8 cellular contexts compared by ENCODE assay signal in the genomic region with DNA sequence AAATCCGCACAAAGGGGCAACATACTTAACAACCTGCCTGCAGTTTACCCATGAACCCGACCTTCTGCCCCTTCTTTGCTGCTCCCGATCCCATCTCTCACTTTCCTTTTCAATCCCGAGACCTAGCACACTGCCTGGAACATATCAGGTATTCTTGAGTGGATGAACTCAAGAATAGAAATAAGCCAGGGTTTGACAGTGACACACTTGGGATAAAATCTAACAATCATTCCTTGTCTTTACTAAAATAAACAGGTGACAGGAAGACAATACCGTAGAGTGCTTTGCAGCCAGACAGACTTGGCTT. TPM values are rescaled to one million over a fixed set of nuclear protein-coding genes. Genes with fewer than 3 reads are reported as not detected.
DNase-seq lines count a peak whose midpoint lies in the region; ATAC-seq and TF ChIP-seq lines count a peak whose summit lies in the region.

No MANE protein-coding gene starts in this region.

- peaks cover 3% of the 10 kb centered on the region for H3K27me3 Mint-ChIP-seq in GM23338 (ENCODE audit: insufficient read depth, low read depth, poor library complexity)

- ATAC-seq in GM23338 (no peak), gastroesophageal sphincter (no peak)

- no peak for TF ChIP-seq EP300 in gastroesophageal sphincter (IDR thresholded peaks at IDR 0.05)

- H3K4me1 Mint-ChIP-seq in GM23338 = peaks cover 17% of the 10 kb centered on the region

- H3K4me3 Mint-ChIP-seq in GM23338 = peak overlapping the region; percentile 97

- no peak for TF ChIP-seq POLR2A in gastroesophageal sphincter (IDR thresholded peaks at IDR 0.05)

- no peaks in the 10 kb centered on the region for H3K9me3 ChIP-seq in WERI-Rb-1 (ENCODE audit: severe bottlenecking)
- H3K9me3 ChIP-seq in gastroesophageal sphincter = no peaks in the 10 kb centered on the region
- H3K9me3 ChIP-seq in skeletal muscle satellite cell (replicated peaks; ENCODE audit: low read length) = no peaks in the 10 kb centered on the region

- H3K4me3 ChIP-seq in GM23338 (peak overlapping the region; percentile 55), WERI-Rb-1 (ENCODE audit: low read depth, low read length) (peak overlapping the region; percentile 80), gastroesophageal sphincter (peak overlapping the region; percentile 80 to 92), skeletal muscle satellite cell (ENCODE audit: low read length) (peak overlapping the region; percentile 87)

- no peaks in the 10 kb centered on the region for H3K9me2 ChIP-seq in GM23338 (ENCODE audit: insufficient read depth)

- H3K9ac ChIP-seq in skeletal muscle satellite cell (ENCODE audit: low read depth, low read length) = peak overlapping the region; percentile 91

- H3K4me2 ChIP-seq in GM23338 (peak overlapping the region; percentile 98), skeletal muscle satellite cell (ENCODE audit: low read length) (peak overlapping the region; percentile 85)

- no peak overlapping the region for H2AFZ ChIP-seq in GM23338

- 3 to 5% methylated on average over 5 of the region's 5 CpGs for WGBS in gastroesophageal sphincter (ENCODE audit: low coverage in 1 of 2), 2 donors

- H3K36me3 ChIP-seq in GM23338 (ENCODE audit: insufficient read depth) = 0 out of 2 replicates have a peak, but pooled peaks cover 12% of the 10 kb centered on the region
- H3K36me3 ChIP-seq in WERI-Rb-1 = peaks cover 43% of the 10 kb centered on the region
- H3K36me3 ChIP-seq in gastroesophageal sphincter = peaks cover 0 to 22% of the 10 kb centered on the region in 2 donors
- H3K36me3 ChIP-seq in skeletal muscle satellite cell (ENCODE audit: insufficient read depth, low read length) = peaks cover 36% of the 10 kb centered on the region

- H3K27me3 ChIP-seq in GM23338 (ENCODE audit: insufficient read depth) (no peaks in the 10 kb centered on the region), WERI-Rb-1 (ENCODE audit: insufficient read depth, low read depth, severe bottlenecking) (no peaks in the 10 kb centered on the region), gastroesophageal sphincter (no peaks in the 10 kb centered on the region), skeletal muscle satellite cell (ENCODE audit: control insufficient read depth, insufficient read depth, low read length) (no peaks in the 10 kb centered on the region)

- H3K27ac Mint-ChIP-seq in GM23338 = 0 out of 2 replicates have a peak overlapping the region, but pooled peaks have one; percentile 86

- H4K20me1 ChIP-seq in GM23338 (replicated peaks; ENCODE audit: insufficient read depth) = peaks cover 37% of the 10 kb centered on the region

- no peak for DNase-seq in GM23338 (ENCODE audit: low spot score)
- DNase-seq in WERI-Rb-1 = no peak
- DNase-seq in NCI-H1694 (lab: John Stamatoyannopoulos, UW) = no peak
- DNase-seq in NCI-H2196 (lab: John Stamatoyannopoulos, UW; ENCODE audit: unreplicated experiment) = no peak
- DNase-seq in hypothalamus (lab: John Stamatoyannopoulos, UW) = no peak
- no peak for DNase-seq in RPMI8226

- H3F3A ChIP-seq in GM23338 (replicated peaks; ENCODE audit: low read depth) = no peaks in the 10 kb centered on the region

- H3K79me2 ChIP-seq in GM23338 (replicated peaks; ENCODE audit: insufficient read depth) = peaks cover 62% of the 10 kb centered on the region

- no peaks in the 10 kb centered on the region for H3K9me3 Mint-ChIP-seq in GM23338

- H3K4me1 ChIP-seq in GM23338 (ENCODE audit: insufficient read depth) (peaks cover 13% of the 10 kb centered on the region), gastroesophageal sphincter (peaks cover 0 to 39% (median 20%) of the 10 kb centered on the region in 3 donors), skeletal muscle satellite cell (ENCODE audit: control insufficient read depth, insufficient read depth, low read length) (peaks cover 14% of the 10 kb centered on the region)

- no peak for TF ChIP-seq CTCF in GM23338 (conservative IDR thresholded peaks at IDR 0.05; ENCODE audit: low read depth in 2 of 2)
- no peak for TF ChIP-seq CTCF in WERI-Rb-1 (IDR thresholded peaks at IDR 0.05; ENCODE audit: low read depth, low read length)
- TF ChIP-seq CTCF in gastroesophageal sphincter (IDR thresholded peaks at IDR 0.05) = no peak

- H3K36me3 Mint-ChIP-seq in GM23338 (ENCODE audit: low read depth) = peaks cover 22% of the 10 kb centered on the region; the same call in 2 of the 3 replicates

- H3K27ac ChIP-seq in GM23338 (ENCODE audit: low read depth) (0 out of 2 replicates have a peak overlapping the region, but pooled peaks have one; percentile 77), WERI-Rb-1 (no peak overlapping the region), gastroesophageal sphincter (peak overlapping the region in 3 of 4 donors; percentile 90 to 97 (median 92))

TF ChIP-seq in GM23338, 12 proteins besides CTCF, POLR2A, EP300 and RAD21:
- TF ChIP-seq EZH2phosphoT487 (IDR thresholded peaks at IDR 0.05; ENCODE audit: unreplicated experiment) = no peak
- TF ChIP-seq CREB1 (CRISPR knock-in tag; IDR thresholded peaks at IDR 0.05; ENCODE audit: low read depth) = no peak
- TF ChIP-seq EZH2 (IDR thresholded peaks at IDR 0.05; ENCODE audit: low read depth, unreplicated experiment) = no peak
- no peak for TF ChIP-seq NANOG (IDR thresholded peaks at IDR 0.05; ENCODE audit: borderline replicate concordance)
- no peak for TF ChIP-seq STAT1 (IDR thresholded peaks at IDR 0.05; ENCODE audit: unreplicated experiment)
- TF ChIP-seq ZNF331 (CRISPR knock-in tag; IDR thresholded peaks at IDR 0.05; ENCODE audit: low read depth) = no peak

RNA-seq across cellular contexts. Expression of gene UFD1, which starts 1.0 kb away (rescaled TPM):
- 53.5 and 54.1 TPM in 2 replicates for total RNA-seq in GM23338 (2014; rRNA removed; shearing (Covaris generic))
- 80.3 and 93.8 TPM in 2 replicates for polyA plus RNA-seq in GM23338 (2016; fragmentation: Nextera tagmentation; extraction: Ambion mirVana)
- total RNA-seq in gastroesophageal sphincter = 10 to 100 TPM; 22.7 to 56.2 (median 38.2) TPM
- 59.8 and 88.0 TPM in 2 replicates for total RNA-seq in skeletal muscle satellite cell (2012; rRNA removed)

RNA-seq across cellular contexts. Expression of gene CDC45, which starts 1.7 kb away (rescaled TPM):
- total RNA-seq in GM23338 (2014; rRNA removed; shearing (Covaris generic)) = 23.8 and 29.0 TPM in 2 replicates
- polyA plus RNA-seq in GM23338 (2016; fragmentation: Nextera tagmentation; extraction: Ambion mirVana) = 30.3 and 30.4 TPM in 2 replicates
- total RNA-seq in gastroesophageal sphincter = 1 to 10 TPM in 1 of 4 donors, not detected in 3; 2.1 TPM
- 13.5 and 16.5 TPM in 2 replicates for total RNA-seq in skeletal muscle satellite cell (2012; rRNA removed)

RNA-seq across cellular contexts. Expression of gene C22orf39, which starts 30.5 kb away (rescaled TPM):
- total RNA-seq in GM23338 (2014; rRNA removed; shearing (Covaris generic)) = 24.5 and 40.2 TPM in 2 replicates
- 37.4 and 38.3 TPM in 2 replicates for polyA plus RNA-seq in GM23338 (2016; fragmentation: Nextera tagmentation; extraction: Ambion mirVana)
- 100 to 1,000 TPM in 2 of 4 donors, 10 to 100 TPM in 2; 69.4 to 107 (median 97.0) TPM for total RNA-seq in gastroesophageal sphincter
- 13.1 and 15.5 TPM in 2 replicates for total RNA-seq in skeletal muscle satellite cell (2012; rRNA removed)

RNA-seq across cellular contexts. Expression of gene MRPL40, which starts 45.7 kb away (rescaled TPM):
- 15.2 and 15.5 TPM in 2 replicates for total RNA-seq in GM23338 (2014; rRNA removed; shearing (Covaris generic))
- polyA plus RNA-seq in GM23338 (2016; fragmentation: Nextera tagmentation; extraction: Ambion mirVana) = 53.5 and 56.1 TPM in 2 replicates
- total RNA-seq in gastroesophageal sphincter = 10 to 100 TPM; 22.8 to 29.1 (median 25.8) TPM
- 41.9 and 47.1 TPM in 2 replicates for total RNA-seq in skeletal muscle satellite cell (2012; rRNA removed)

RNA-seq across cellular contexts. Expression of gene CLDN5, which starts 46.2 kb away (rescaled TPM):
- total RNA-seq in GM23338 (2014; rRNA removed; shearing (Covaris generic)) = 1.4 and 3.2 TPM in 2 replicates
- 2.0 and 3.9 TPM in 2 replicates for polyA plus RNA-seq in GM23338 (2016; fragmentation: Nextera tagmentation; extraction: Ambion mirVana)
- 100 to 1,000 TPM in 2 of 4 donors, 10 to 100 TPM in 2; 29.6 to 149 (median 93.3) TPM for total RNA-seq in gastroesophageal sphincter
- total RNA-seq in skeletal muscle satellite cell (2012; rRNA removed) = 6.1 TPM in 2 replicates
